ENCODE assay signal across 9 cellular contexts in genomic region chr7:25259487-25260243, GRCh38. TPM values are rescaled to one million over a fixed set of nuclear protein-coding genes. Genes with fewer than 3 reads are reported as not detected.
DNase-seq lines count a peak whose midpoint lies in the region; FAIRE-seq and TF ChIP-seq lines count a peak whose summit lies in the region.
"Had no signal": no experiment of that assay in that cellular context is flagged by ENCODE, and none has a peak within 500 bp of the region (broad histone marks: within the 10 kb centered on the region; RNA-seq: fewer than 3 reads in every experiment).

No MANE protein-coding gene starts in this region.

- in situ Hi-C loops in GM23248 (cut with MboI): loop anchor here (5.0 to 10.0 kb wide), 3 partner anchors 125 to 595 kb away; no protein-coding TSS in a partner anchor

- no peaks in the 10 kb centered on the region for H3K9me2 ChIP-seq in GM23248 (ENCODE audit: insufficient read depth)

- peaks cover 24% of the 10 kb centered on the region for H3K4me1 Mint-ChIP-seq in activated naive CD4-positive, alpha-beta T cell treated with anti-CD3 and anti-CD28 coated beads for 36 hours (ENCODE audit: low read depth)

- peak overlapping the region; percentile 92 for H2AFZ ChIP-seq in GM23248

- H3K36me3 ChIP-seq in GM23248 (ENCODE audit: low read depth): no peaks in the 10 kb centered on the region
- H3K36me3 ChIP-seq in SK-N-MC (ENCODE audit: insufficient read depth, low read length): no peaks in the 10 kb centered on the region

- no peaks in the 10 kb centered on the region for H3K9me3 Mint-ChIP-seq in activated naive CD4-positive, alpha-beta T cell treated with anti-CD3 and anti-CD28 coated beads for 36 hours

- no peaks in the 10 kb centered on the region for H3K27me3 Mint-ChIP-seq in activated naive CD4-positive, alpha-beta T cell treated with anti-CD3 and anti-CD28 coated beads for 36 hours (ENCODE audit: low read depth)

- H3K4me3 ChIP-seq in GM23248 (no peak overlapping the region), SK-N-MC (peak overlapping the region; percentile 40; the same call in 1 of the 2 replicates)

- no peak overlapping the region for H3K27ac Mint-ChIP-seq in activated naive CD4-positive, alpha-beta T cell treated with anti-CD3 and anti-CD28 coated beads for 36 hours

- WGBS in GM23248 (ENCODE audit: low coverage in 1 of 2, low lambda C conversion rate in 2 of 2, missing lambda C conversion rate in 2 of 2), 2 experiments: 12 to 16% methylated on average over 13 of the region's 13 CpGs

- DNase-seq in D721Med (ENCODE audit: insufficient read length, low spot score) (no peak), GM23248 (peak; percentile 89), NCI-H1048 (lab: John Stamatoyannopoulos, UW) (peak; percentile 26), SK-N-MC (ENCODE audit: low read depth, low spot score) (peak; percentile 51), glomerular visceral epithelial cell (ENCODE audit: extremely low spot score) (peak; percentile 74), posterior cingulate gyrus (peak in 8 of 10 donors; percentile 16 to 90 (median 60)), urothelium cell line (ENCODE audit: low spot score) (peak; percentile 73)
- DNase-seq in activated naive CD4-positive, alpha-beta T cell treated with anti-CD3 and anti-CD28 coated beads for 36 hours: peak; percentile 84

- H3K9me3 ChIP-seq in GM23248 (ENCODE audit: low read depth): no peaks in the 10 kb centered on the region
- H3K9me3 ChIP-seq in SK-N-MC (ENCODE audit: low read depth, low read length): no peaks in the 10 kb centered on the region

- CTCF ChIA-PET in activated naive CD4-positive, alpha-beta T cell treated with anti-CD3 and anti-CD28 coated beads for 36 hours (lab: Charles Lee): interaction anchor here (0.6 to 6.2 kb wide), 20 partner anchors 10 to 593 kb away, joined by 3 to 99 read pairs (median 4); no protein-coding TSS in a partner anchor

- no peaks in the 10 kb centered on the region for H3F3A ChIP-seq in GM23248 (ENCODE audit: insufficient read depth)

- peak overlapping the region; percentile 20 for H3K4me3 Mint-ChIP-seq in activated naive CD4-positive, alpha-beta T cell treated with anti-CD3 and anti-CD28 coated beads for 36 hours

- intact Hi-C loops in activated naive CD4-positive, alpha-beta T cell treated with anti-CD3 and anti-CD28 coated beads for 36 hours (cut with micrococcal nuclease): loop anchor here (1.0 to 5.0 kb wide), 4 partner anchors 53 to 592 kb away; no protein-coding TSS in a partner anchor
- intact Hi-C loops in posterior cingulate gyrus (cut with DNase I): loop anchor here (1.0 to 2.0 kb wide), 3 partner anchors 130 to 591 kb away; no protein-coding TSS in a partner anchor

- H3K36me3 Mint-ChIP-seq in activated naive CD4-positive, alpha-beta T cell treated with anti-CD3 and anti-CD28 coated beads for 36 hours (ENCODE audit: low read depth): no peaks in the 10 kb centered on the region

- peak; percentile 85 for TF ChIP-seq CTCF in D721Med (IDR thresholded peaks at IDR 0.05; ENCODE audit: insufficient read depth, missing control alignments)

- FAIRE-seq in D721Med (lab: Jason Lieb, UNC) (no peak), urothelium cell line (lab: Jason Lieb, UNC) (no peak)
- FAIRE-seq: colon had no signal

- H3K79me2 ChIP-seq in GM23248 (ENCODE audit: insufficient read depth): no peaks in the 10 kb centered on the region

- H3K27me3 ChIP-seq in GM23248 (replicated peaks; ENCODE audit: insufficient read depth): 0 out of 2 replicates have a peak, but pooled peaks cover 4% of the 10 kb centered on the region

- H3K9ac ChIP-seq in GM23248 (no peak overlapping the region), SK-N-MC (ENCODE audit: insufficient read length) (no peak overlapping the region)

- peak overlapping the region; percentile 60 for H3K4me2 ChIP-seq in GM23248 (ENCODE audit: unreplicated experiment)

- peaks cover 8% of the 10 kb centered on the region for H3K4me1 ChIP-seq in GM23248 (ENCODE audit: insufficient read depth)

- H4K20me1 ChIP-seq in GM23248 (ENCODE audit: insufficient read depth): no peaks in the 10 kb centered on the region

- H3K27ac ChIP-seq in GM23248 (no peak overlapping the region), SK-N-MC (no peak overlapping the region)

RNA-seq across cellular contexts. Expression of gene NPVF, which starts 31.4 kb away (rescaled TPM):
- not detected in 2 replicates for total RNA-seq in GM23248 (2014; rRNA removed; shearing (Covaris generic))
- not detected in 2 replicates for polyA plus RNA-seq in GM23248 (2016; fragmentation: Nextera tagmentation; extraction: Ambion mirVana)
- not detected for total RNA-seq in activated naive CD4-positive, alpha-beta T cell treated with anti-CD3 and anti-CD28 coated beads for 36 hours
